Comparison of ENCODE assay signal across 1 cellular context in the genomic region with DNA sequence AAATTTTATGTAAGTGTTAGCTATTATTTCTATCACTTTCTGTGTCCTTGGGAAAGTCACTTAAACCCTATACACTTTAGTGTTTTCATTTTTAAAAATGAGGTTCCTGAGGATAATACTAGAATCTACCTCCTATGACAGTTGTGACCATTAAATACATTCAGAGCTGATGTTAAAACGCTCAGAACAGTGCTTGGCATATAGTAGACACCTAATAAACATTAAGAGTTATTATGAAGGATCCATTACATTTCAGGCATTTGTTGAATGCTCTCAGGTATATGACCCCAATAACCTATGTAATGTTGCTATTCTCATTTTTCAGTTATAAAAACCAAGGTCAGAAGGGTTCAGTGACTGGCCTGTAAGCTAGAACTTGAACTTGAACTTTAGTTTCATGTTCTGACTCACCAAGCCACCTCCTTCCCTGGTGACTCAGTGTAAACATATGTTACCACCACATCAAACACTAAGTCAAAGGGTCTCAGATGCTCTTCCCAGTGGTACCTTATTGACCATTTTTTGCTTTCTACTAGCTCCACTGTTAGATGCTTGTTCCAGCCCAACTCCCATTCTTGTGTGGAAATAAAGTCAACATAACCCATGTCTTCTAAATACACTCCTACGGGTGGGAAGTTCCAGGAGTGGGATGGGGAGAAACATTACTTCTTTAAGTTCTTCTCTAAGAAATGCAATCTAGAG.
TF ChIP-seq lines count a peak whose summit lies in the region.

No MANE protein-coding gene starts in this region.

TF ChIP-seq in liver, 16 proteins besides CTCF, POLR2A, EP300 and RAD21 (continued from another document):
- TF ChIP-seq GABPA (IDR thresholded peaks at IDR 0.05 in 1 of 2, conservative IDR thresholded peaks at IDR 0.05 in 1 of 2) (no peak), RXRA (IDR thresholded peaks at IDR 0.05) (peak; percentile 80 to 86), TAF1 (conservative IDR thresholded peaks at IDR 0.05) (no peak)
